In the genomic region with DNA sequence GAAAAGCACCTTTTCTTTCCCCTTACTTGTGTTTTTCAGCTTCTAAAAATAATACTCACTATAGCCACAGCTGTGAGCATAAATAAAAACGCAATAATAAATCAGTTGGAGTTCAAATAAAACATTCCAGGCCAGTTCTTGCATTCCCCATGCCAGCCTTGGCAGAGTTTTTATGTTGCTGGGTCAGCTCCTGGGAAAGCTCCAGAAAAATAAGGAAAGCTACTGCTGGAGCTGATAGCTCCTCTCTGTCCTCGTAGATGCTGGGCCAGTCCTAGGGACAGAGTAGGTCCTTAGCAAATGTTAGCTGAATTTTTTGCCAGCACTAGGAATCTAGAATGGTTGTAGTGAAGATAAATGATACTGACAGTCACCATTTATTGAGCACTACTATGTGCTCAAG, we compare ENCODE assay signal across 21 cellular contexts.
A peak's percentile ranks its signal among the peaks of the same experiment; 100 is the strongest.
DNase-seq lines count a peak whose midpoint lies in the region; TF ChIP-seq lines count a peak whose summit lies in the region.
"Had no signal": no experiment of that assay in that cellular context is flagged by ENCODE, and none has a peak within 500 bp of the region (broad histone marks: within the 10 kb centered on the region; RNA-seq: fewer than 3 reads in every experiment).

No MANE protein-coding gene starts in this region.

- no peak for TF ChIP-seq CTCF in 22Rv1 (IDR thresholded peaks at IDR 0.05)

- DNase-seq in cerebellar cortex (ENCODE audit: low spot score) (peak; percentile 98), medulla oblongata (ENCODE audit: extremely low spot score) (peak; percentile 66), putamen (ENCODE audit: low spot score) (peak; percentile 11), NCI-H2227 (lab: John Stamatoyannopoulos, UW; ENCODE audit: unreplicated experiment) (no peak), activated gamma-delta T cell (lab: John Stamatoyannopoulos, UW) (no peak), NCI-H1048 (lab: John Stamatoyannopoulos, UW) (no peak)
- no peak for DNase-seq in stimulated activated CD4-positive, alpha-beta T cell treated with anti-CD3 and anti-CD28 coated beads, Interleukin-2, amount 100 ng/mL, for 24 hours
- DNase-seq: AML-193, DMS53, EL, IMR-90, MV-4-11, NCI-H1694, NCI-H2081, NCI-H2171, NCI-H524 treated with DMSO at 0.1 percent for 48 hours, NCI-H82, SIG-M5, SK-N-SH had no signal

- H3K27ac ChIP-seq in 22Rv1: peak overlapping the region; percentile 44
- H3K27ac ChIP-seq: KMS-11 had no signal

Comparison
In these comparisons a context has a peak if more than half of its experiments do, and no peak if none do; other contexts are left out.
1. DNase-seq: peak in cerebellar cortex (single experiment), medulla oblongata (single experiment) and putamen (single experiment); none in NCI-H2227 (single experiment), activated gamma-delta T cell (single experiment), stimulated activated CD4-positive, alpha-beta T cell treated with anti-CD3 and anti-CD28 coated beads, Interleukin-2, amount 100 ng/mL, for 24 hours (0 of 2) and NCI-H1048 (single experiment).